ENCODE assay signal across 8 cellular contexts in the genomic region with DNA sequence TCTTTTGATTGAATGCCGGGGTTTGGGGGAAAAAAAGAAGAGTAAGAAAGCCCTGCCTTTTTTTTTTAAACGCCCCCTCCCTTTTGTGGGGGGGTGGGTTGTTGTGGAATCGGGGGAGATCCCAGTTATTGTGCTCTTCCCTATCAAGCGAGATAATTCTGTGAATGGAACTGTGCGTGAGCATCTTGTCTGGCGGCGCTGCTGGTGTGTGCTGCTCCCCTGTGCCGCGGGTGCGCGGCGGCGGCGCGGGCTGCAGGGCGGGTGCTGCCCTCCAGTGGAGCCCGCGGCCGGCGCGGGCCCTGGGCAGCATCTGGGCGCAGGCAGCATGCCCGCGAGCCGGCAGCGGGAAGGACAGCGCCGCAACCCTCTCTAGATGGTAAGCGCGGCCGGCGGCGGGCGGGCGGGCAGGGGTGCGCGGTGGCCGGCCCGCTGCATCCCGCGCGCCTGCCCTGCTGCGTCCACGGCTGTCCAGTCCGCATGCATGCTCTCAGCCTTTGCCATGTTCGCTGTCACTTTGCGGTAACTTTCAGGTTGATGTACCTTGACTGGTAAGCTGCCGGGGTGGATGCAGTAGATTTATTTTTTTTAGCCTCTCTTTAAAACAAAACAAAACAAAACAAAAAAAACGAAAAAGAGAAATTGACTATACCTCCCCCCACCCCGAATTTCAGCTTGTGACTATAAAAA.
DNase-seq lines count a peak whose midpoint lies in the region; ATAC-seq, FAIRE-seq and TF ChIP-seq lines count a peak whose summit lies in the region.

No MANE protein-coding gene starts in this region.

- TF ChIP-seq EP300 in A549 (IDR thresholded peaks at IDR 0.05), result no peak

- H3K4me1 ChIP-seq in A549 (peaks cover 54% of the 10 kb centered on the region), SJCRH30 (peaks cover 8% of the 10 kb centered on the region; the same call in 1 of the 2 replicates)

- H3K4me3 ChIP-seq in A549, result peak overlapping the region; percentile 57
- peak overlapping the region; percentile 44 for H3K4me3 ChIP-seq in epithelial cell of proximal tubule (ENCODE audit: low read depth, low read length)
- no peak overlapping the region for H3K4me3 ChIP-seq in SJCRH30

- FAIRE-seq in A549 (lab: Jason Lieb, UNC), result no peak

- WGBS in A549 (ENCODE audit: missing lambda C conversion rate), result under 1% methylated on average over 35 of the region's 50 CpGs

- CTCF ChIA-PET in A549 (lab: Yijun Ruan, JAX), result interaction anchor here (0.6 to 2.5 kb wide), 46 partner anchors 10 to 653 kb away, joined by 3 to 17 read pairs (median 4); no protein-coding TSS in a partner anchor

- POLR2A ChIA-PET in A549 (lab: Yijun Ruan, JAX), result interaction anchor here (0.6 to 0.7 kb wide), 2 partner anchors 96 to 177 kb away, joined by 3 to 7 read pairs; a partner anchor contains a TSS

- TF ChIP-seq CTCF in A549 (IDR thresholded peaks at IDR 0.05), result peak; percentile 94
- TF ChIP-seq CTCF in epithelial cell of proximal tubule (conservative IDR thresholded peaks at IDR 0.05; ENCODE audit: low read depth, low read length), result peak; percentile 53

- ATAC-seq in A549, result peak; percentile 98

- H3K36me3 ChIP-seq in SJCRH30, result peaks cover 4% of the 10 kb centered on the region; the same call in 1 of the 2 replicates

- no peaks in the 10 kb centered on the region for H3K27me3 ChIP-seq in SJCRH30

- DNase-seq in A549 (ENCODE audit: low read depth in 1 of 2, low spot score in 1 of 2), result peak; percentile 55 to 82
- DNase-seq in GM19238 (ENCODE audit: insufficient read length, low spot score), result peak; percentile 16
- DNase-seq in NCI-H526 (lab: John Stamatoyannopoulos, UW), result peak; percentile 1 to 81
- peak; percentile 5 for DNase-seq in activated T-cell treated with anti-CD3 and anti-CD28 coated beads for 4 hours
- DNase-seq in epithelial cell of proximal tubule (ENCODE audit: low read depth), result no peak
- DNase-seq in mucosa of gallbladder (ENCODE audit: low spot score), result peak; percentile 40
- DNase-seq in stimulated activated CD8-positive, alpha-beta memory T cell treated with anti-CD3 and anti-CD28 coated beads, Interleukin-7, amount 100 ng/mL, for 1 hour (ENCODE audit: low read depth in 2 of 2), result peak; percentile 8 to 9
- no peak for DNase-seq in SJCRH30

- H3K9me3 ChIP-seq in A549, result no peaks in the 10 kb centered on the region
- H3K9me3 ChIP-seq in SJCRH30 (replicated peaks), result no peaks in the 10 kb centered on the region

- TF ChIP-seq POLR2A in A549 (IDR thresholded peaks at IDR 0.05; ENCODE audit: low read length), result no peak

- peak overlapping the region; percentile 91 for H3K4me2 ChIP-seq in A549

- H3K27ac ChIP-seq in A549, result peak overlapping the region; percentile 81 to 90
- no peak overlapping the region for H3K27ac ChIP-seq in SJCRH30

- TF ChIP-seq RAD21 in A549 (conservative IDR thresholded peaks at IDR 0.05 in 1 of 2, IDR thresholded peaks at IDR 0.05 in 1 of 2), result peak; percentile 74 to 98

TF ChIP-seq in A549, 52 proteins besides CTCF, POLR2A, EP300 and RAD21:
- TF ChIP-seq TP53 (CRISPR knock-in tag; IDR thresholded peaks at IDR 0.05), result no peak
- TF ChIP-seq HEYL (CRISPR knock-in tag; IDR thresholded peaks at IDR 0.05), result no peak
- TF ChIP-seq ZNF302 (CRISPR knock-in tag; IDR thresholded peaks at IDR 0.05), result no peak
- TF ChIP-seq CHD2 (IDR thresholded peaks at IDR 0.05; ENCODE audit: low read length, partially characterized antibody), result no peak
- no peak for TF ChIP-seq PHF8 (IDR thresholded peaks at IDR 0.05; ENCODE audit: borderline replicate concordance, low read depth)
- no peak for TF ChIP-seq CEBPB (IDR thresholded peaks at IDR 0.05)
- no peak for TF ChIP-seq HDAC2 (IDR thresholded peaks at IDR 0.05)
- TF ChIP-seq TFCP2L1 (CRISPR knock-in tag; IDR thresholded peaks at IDR 0.05), result no peak
- TF ChIP-seq JUNB (IDR thresholded peaks at IDR 0.05), result no peak
- no peak for TF ChIP-seq ESRRA (IDR thresholded peaks at IDR 0.05; ENCODE audit: borderline replicate concordance, low read length)
- TF ChIP-seq, protein P1, sequence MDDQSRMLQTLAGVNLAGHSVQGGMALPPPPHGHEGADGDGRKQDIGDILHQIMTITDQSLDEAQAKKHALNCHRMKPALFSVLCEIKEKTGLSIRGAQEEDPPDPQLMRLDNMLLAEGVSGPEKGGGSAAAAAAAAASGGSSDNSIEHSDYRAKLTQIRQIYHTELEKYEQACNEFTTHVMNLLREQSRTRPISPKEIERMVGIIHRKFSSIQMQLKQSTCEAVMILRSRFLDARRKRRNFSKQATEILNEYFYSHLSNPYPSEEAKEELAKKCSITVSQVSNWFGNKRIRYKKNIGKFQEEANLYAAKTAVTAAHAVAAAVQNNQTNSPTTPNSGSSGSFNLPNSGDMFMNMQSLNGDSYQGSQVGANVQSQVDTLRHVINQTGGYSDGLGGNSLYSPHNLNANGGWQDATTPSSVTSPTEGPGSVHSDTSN (IDR thresholded peaks at IDR 0.05), result no peak
- TF ChIP-seq, protein P2, sequence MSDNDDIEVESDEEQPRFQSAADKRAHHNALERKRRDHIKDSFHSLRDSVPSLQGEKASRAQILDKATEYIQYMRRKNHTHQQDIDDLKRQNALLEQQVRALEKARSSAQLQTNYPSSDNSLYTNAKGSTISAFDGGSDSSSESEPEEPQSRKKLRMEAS (IDR thresholded peaks at IDR 0.05), result peak; percentile 53
- TF ChIP-seq JUN (IDR thresholded peaks at IDR 0.05), result peak in 1 of 2 experiments; percentile 34; a peak in 1 of 5 replicates
- peak; percentile 98 for TF ChIP-seq SMC3 (IDR thresholded peaks at IDR 0.05)
- TF ChIP-seq CBX2 (IDR thresholded peaks at IDR 0.05; ENCODE audit: borderline replicate concordance, low read depth), result no peak
- TF ChIP-seq MAZ (IDR thresholded peaks at IDR 0.05; ENCODE audit: borderline replicate concordance, low read depth, low read length), result no peak
TF ChIP-seq in A549: peak in this region for 3.

Comparison
In these comparisons a context has a peak if more than half of its experiments do, and no peak if none do; other contexts are left out.
1. DNase-seq: peak in A549 (2 of 2), GM19238 (single experiment), NCI-H526 (2 of 2), activated T-cell treated with anti-CD3 and anti-CD28 coated beads for 4 hours (single experiment), mucosa of gallbladder (single experiment) and stimulated activated CD8-positive, alpha-beta memory T cell treated with anti-CD3 and anti-CD28 coated beads, Interleukin-7, amount 100 ng/mL, for 1 hour (2 of 2); none in epithelial cell of proximal tubule (single experiment) and SJCRH30 (0 of 2).